Comparison of ENCODE assay signal across 13 cellular contexts in genomic region chr11:64642876-64643257, GRCh38. TPM values are rescaled to one million over a fixed set of nuclear protein-coding genes. Genes with fewer than 3 reads are reported as not detected.
DNase-seq lines count a peak whose midpoint lies in the region; ATAC-seq, FAIRE-seq and TF ChIP-seq lines count a peak whose summit lies in the region.
"Had no signal": no experiment of that assay in that cellular context is flagged by ENCODE, and none has a peak within 500 bp of the region (broad histone marks: within the 10 kb centered on the region; RNA-seq: fewer than 3 reads in every experiment).

No MANE protein-coding gene starts in this region.

- H3K27me3 ChIP-seq in heart right ventricle (peaks cover 5 to 83% (median 68%) of the 10 kb centered on the region in 7 donors), right cardiac atrium (ENCODE audit: control insufficient read depth, insufficient read depth) (no peaks in the 10 kb centered on the region), pancreas (no peaks in the 10 kb centered on the region), aorta (ENCODE audit: control insufficient read depth in 1 of 2, insufficient read depth in 2 of 2, low read length in 1 of 2) (no peaks in the 10 kb centered on the region)

- 1% methylated on average over 27 to 35 of the region's 35 CpGs for WGBS in heart right ventricle, 2 donors
- WGBS in right cardiac atrium, result 2% methylated on average over 35 of the region's 35 CpGs
- WGBS in pancreas, 2 donors, result 4% methylated on average over 31 to 35 of the region's 35 CpGs
- WGBS in aorta, 2 donors, result 0 to 2% methylated on average over 28 to 35 of the region's 35 CpGs

- H3K9me3 ChIP-seq in heart right ventricle (no peaks in the 10 kb centered on the region), right cardiac atrium (ENCODE audit: control insufficient read depth, low read length) (no peaks in the 10 kb centered on the region), pancreas (no peaks in the 10 kb centered on the region), aorta (ENCODE audit: control insufficient read depth, low read length) (no peaks in the 10 kb centered on the region), mucosa of descending colon (no peaks in the 10 kb centered on the region)

- TF ChIP-seq CTCF in heart right ventricle (IDR thresholded peaks at IDR 0.05), result no peak
- TF ChIP-seq CTCF in pancreas (IDR thresholded peaks at IDR 0.05), result no peak
- TF ChIP-seq CTCF in mucosa of descending colon (IDR thresholded peaks at IDR 0.05), result no peak

- DNase-seq in heart right ventricle (no peak), left ventricle myocardium superior (no peak), right cardiac atrium (peak in 1 of 3 donors; percentile 40), pancreas (no peak), aorta (no peak), mucosa of descending colon (no peak), NCI-H774 (lab: John Stamatoyannopoulos, UW) (no peak)
- DNase-seq: activated CD4-positive, CD25-positive, alpha-beta regulatory T cell; activated CD8-positive, alpha-beta memory T cell treated with anti-CD3 and anti-CD28 coated beads, Interleukin-2, amount 50 U/mL, for 48 hours; HFFc6 had no signal

- H3K4me3 ChIP-seq in heart right ventricle (peak overlapping the region in 9 of 10 donors; percentile 21 to 48 (median 37)), right cardiac atrium (ENCODE audit: low read length) (peak overlapping the region; percentile 40), pancreas (peak overlapping the region in 3 of 4 donors; percentile 7 to 39 (median 8)), aorta (ENCODE audit: low read length in 2 of 2) (peak overlapping the region; percentile 13 to 21), mucosa of descending colon (no peak overlapping the region)

- no peak overlapping the region for H3K27ac ChIP-seq in heart right ventricle
- H3K27ac ChIP-seq in right cardiac atrium (ENCODE audit: low read length), result no peak overlapping the region
- H3K27ac ChIP-seq in pancreas, result no peak overlapping the region
- H3K27ac ChIP-seq in aorta (ENCODE audit: low read depth in 1 of 2, low read length in 2 of 2), result no peak overlapping the region

- ATAC-seq in heart right ventricle, result no peak
- ATAC-seq in left ventricle myocardium superior, result no peak
- ATAC-seq in right cardiac atrium, result no peak
- ATAC-seq in pancreas, result no peak
- no peak for ATAC-seq in aorta (ENCODE audit: low FRiP score)
- no peak for ATAC-seq in mucosa of descending colon
- ATAC-seq in HG02759 (IDR thresholded peaks at IDR 0.05; ENCODE audit: unreplicated experiment), result no peak

- FAIRE-seq in pancreas (lab: Jason Lieb, UNC), result no peak
- FAIRE-seq: D721Med had no signal

- intact Hi-C loops in heart right ventricle (cut with DNase I) (no loop called here), left ventricle myocardium superior (cut with micrococcal nuclease) (no loop called here), right cardiac atrium (cut with DNase I) (loop anchor here in 1 of 4 donors (10.0 kb wide), 1 partner anchor 188 kb away; no protein-coding TSS in a partner anchor), pancreas (cut with DNase I) (no loop called here), aorta (cut with DNase I) (no loop called here), mucosa of descending colon (cut with DNase I, micrococcal nuclease) (no loop called here)

- peaks cover 0 to 19% (median 3%) of the 10 kb centered on the region in 9 donors for H3K4me1 ChIP-seq in heart right ventricle
- H3K4me1 ChIP-seq in right cardiac atrium (ENCODE audit: control insufficient read depth, insufficient read depth, low read length), result peaks cover 3% of the 10 kb centered on the region
- no peaks in the 10 kb centered on the region for H3K4me1 ChIP-seq in pancreas
- H3K4me1 ChIP-seq in aorta (ENCODE audit: control insufficient read depth in 1 of 2, insufficient read depth in 2 of 2, low read length in 2 of 2), result no peaks in the 10 kb centered on the region
- peaks cover 2% of the 10 kb centered on the region for H3K4me1 ChIP-seq in mucosa of descending colon (ENCODE audit: low read depth)

- H3K36me3 ChIP-seq in heart right ventricle (no peaks in the 10 kb centered on the region), pancreas (no peaks in the 10 kb centered on the region), aorta (ENCODE audit: control insufficient read depth in 1 of 2, insufficient read depth in 2 of 2, low read length in 1 of 2) (no peaks in the 10 kb centered on the region), mucosa of descending colon (ENCODE audit: low read depth) (no peaks in the 10 kb centered on the region)

RNA-seq across cellular contexts. Expression of gene SLC22A12, which starts 51.8 kb away (rescaled TPM):
- total RNA-seq in heart right ventricle, result not detected
- not detected for polyA plus RNA-seq in heart right ventricle
- total RNA-seq in left ventricle myocardium superior, result not detected
- not detected for total RNA-seq in right cardiac atrium
- polyA plus RNA-seq in right cardiac atrium, result not detected
- total RNA-seq in pancreas, result not detected
- polyA plus RNA-seq in pancreas, result not detected
- total RNA-seq in aorta, result not detected
- not detected for polyA plus RNA-seq in aorta
- total RNA-seq in mucosa of descending colon, result not detected
- total RNA-seq: HFFc6, MCF 10A had no signal
